ENCODE assay signal across 13 cellular contexts in the genomic region with DNA sequence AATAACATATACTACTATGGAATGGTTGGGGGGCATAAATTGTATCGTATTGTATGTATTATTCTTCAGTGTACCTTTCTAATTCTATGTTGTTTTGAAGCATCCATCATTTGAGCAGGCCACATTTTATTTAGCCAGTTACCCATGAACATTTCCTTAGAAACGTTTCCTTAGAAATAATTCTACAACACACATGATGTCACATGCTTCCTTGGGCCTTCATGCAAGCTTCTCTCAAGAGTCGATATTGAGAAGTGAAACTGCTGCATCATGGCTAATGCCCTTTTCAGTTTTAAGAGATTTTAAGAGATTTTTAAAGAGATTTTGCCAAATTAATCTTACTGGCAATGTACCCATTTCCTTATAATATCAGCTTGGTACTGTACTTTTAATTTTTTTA.
DNase-seq lines count a peak whose midpoint lies in the region; ATAC-seq and TF ChIP-seq lines count a peak whose summit lies in the region.
"Had no signal": no experiment of that assay in that cellular context is flagged by ENCODE, and none has a peak within 500 bp of the region (broad histone marks: within the 10 kb centered on the region; RNA-seq: fewer than 3 reads in every experiment).

No MANE protein-coding gene starts in this region.

- DNase-seq in CD14-positive monocyte (ENCODE audit: low spot score) (peak; percentile 74), SKM-1 treated with dmso at 0.1 percent for 144 hours (lab: John Stamatoyannopoulos, UW; ENCODE audit: unreplicated experiment) (peak; percentile 71), T-helper 9 cell (no peak), NCI-H345 treated with DMSO at 0.1 percent for 48 hours (lab: John Stamatoyannopoulos, UW; ENCODE audit: unreplicated experiment) (no peak), cortex of kidney (lab: John Stamatoyannopoulos, UW) (no peak)
- DNase-seq: amniotic stem cell; effector CD4-positive, alpha-beta T cell; H7; NCI-H2171 treated with DMSO at 0.1 percent for 48 hours had no signal

- H3K4me3 Mint-ChIP-seq in CD14-positive monocyte = no peak overlapping the region

- ATAC-seq in GM21367 (IDR thresholded peaks at IDR 0.05; ENCODE audit: unreplicated experiment) (peak; percentile 50), HG03280 (IDR thresholded peaks at IDR 0.05; ENCODE audit: unreplicated experiment) (peak; percentile 42), HG03045 (IDR thresholded peaks at IDR 0.05; ENCODE audit: unreplicated experiment) (no peak)

- intact Hi-C loops in CD14-positive monocyte (cut with micrococcal nuclease) = loop anchor here (2.0 to 5.0 kb wide), 3 partner anchors 30 to 52 kb away; no protein-coding TSS in a partner anchor

- H3K4me1 Mint-ChIP-seq in CD14-positive monocyte = peaks cover 24% of the 10 kb centered on the region

- peaks cover 0 to 7% (median 3%) of the 10 kb centered on the region in 7 donors for H3K9me3 Mint-ChIP-seq in CD14-positive monocyte

- peak overlapping the region in 6 of 7 donors; percentile 78 to 98 (median 95) for H3K27ac Mint-ChIP-seq in CD14-positive monocyte

- H3K27me3 Mint-ChIP-seq in CD14-positive monocyte (ENCODE audit: low read depth in 3 of 3) = peaks cover 4 to 7% (median 5%) of the 10 kb centered on the region in 3 donors
- H3K27me3 Mint-ChIP-seq: IgD-negative memory B cell had no signal

- TF ChIP-seq CTCF in CD14-positive monocyte (IDR thresholded peaks at IDR 0.05) = no peak

- H3K36me3 Mint-ChIP-seq in CD14-positive monocyte = peaks cover 0 to 2% of the 10 kb centered on the region in 2 donors
- H3K36me3 Mint-ChIP-seq: IgD-negative memory B cell had no signal

Comparison
In these comparisons a context has a peak if more than half of its experiments do, and no peak if none do; other contexts are left out.
1. DNase-seq: peak in CD14-positive monocyte (single experiment) and SKM-1 treated with dmso at 0.1 percent for 144 hours (single experiment); none in T-helper 9 cell (single experiment), NCI-H345 treated with DMSO at 0.1 percent for 48 hours (single experiment) and cortex of kidney (single experiment).